ENCODE assay signal across 14 cellular contexts in the genomic region with DNA sequence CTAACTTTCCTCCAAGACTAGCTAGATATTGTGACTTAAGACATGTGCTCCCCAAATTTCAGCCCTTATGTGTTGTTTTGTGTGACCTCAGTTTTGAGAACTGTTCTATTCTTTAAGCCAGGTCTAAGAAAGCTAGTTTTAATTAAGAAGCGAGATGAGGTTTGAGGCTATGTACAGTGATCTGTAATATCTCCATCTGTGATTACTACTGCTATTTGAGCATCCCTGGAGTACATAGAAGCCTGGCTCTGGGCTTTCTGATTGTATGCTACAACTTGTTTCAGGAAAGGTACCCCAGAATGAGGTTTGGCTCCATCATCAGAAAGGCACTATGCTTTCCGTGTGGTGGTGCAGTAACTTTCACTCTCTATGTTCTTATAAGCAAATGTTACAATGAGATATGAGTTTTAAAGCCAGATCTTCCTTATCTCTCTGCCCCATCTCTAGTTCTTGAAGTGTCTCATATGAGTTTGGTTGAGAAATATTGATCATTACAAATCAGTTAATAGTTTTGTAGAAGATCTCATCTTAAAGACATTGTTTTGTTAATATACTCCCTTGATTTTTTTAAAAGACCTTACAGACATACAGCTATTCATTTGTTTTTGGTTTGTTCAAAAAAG. TPM values are rescaled to one million over a fixed set of nuclear protein-coding genes. Genes with fewer than 3 reads are reported as not detected.
A peak's percentile ranks its signal among the peaks of the same experiment; 100 is the strongest.
DNase-seq lines count a peak whose midpoint lies in the region; TF ChIP-seq lines count a peak whose summit lies in the region.
"Had no signal": no experiment of that assay in that cellular context is flagged by ENCODE, and none has a peak within 500 bp of the region (broad histone marks: within the 10 kb centered on the region; RNA-seq: fewer than 3 reads in every experiment).

No MANE protein-coding gene starts in this region.

- in situ Hi-C loops in astrocyte of the cerebellum (cut with HindIII; ENCODE audit: low sequenced_read_pairs), result loop anchor here (5.0 to 10.0 kb wide), 4 partner anchors 108 to 245 kb away; a partner anchor contains a TSS

- peak overlapping the region; percentile 82 for H3K4me2 ChIP-seq in skeletal muscle satellite cell (ENCODE audit: low read length)

- H3K9me3 Mint-ChIP-seq in HFFc6 (no peaks in the 10 kb centered on the region), CD14-positive monocyte (no peaks in the 10 kb centered on the region)
- H3K9me3 Mint-ChIP-seq: activated naive CD8-positive, alpha-beta T cell treated with anti-CD3 and anti-CD28 coated beads, Interleukin-2, amount 10 ng/mL, durations not matched to agents 7 days and 5 days had no signal

- peaks cover 32% of the 10 kb centered on the region for H3K4me1 ChIP-seq in skeletal muscle satellite cell (ENCODE audit: control insufficient read depth, insufficient read depth, low read length)

- peak overlapping the region; percentile 90 for H3K4me3 Mint-ChIP-seq in HFFc6
- H3K4me3 Mint-ChIP-seq in CD14-positive monocyte, result peak overlapping the region in 1 of 2 donors; percentile 27
- H3K4me3 Mint-ChIP-seq: activated naive CD8-positive, alpha-beta T cell treated with anti-CD3 and anti-CD28 coated beads, Interleukin-2, amount 10 ng/mL, durations not matched to agents 7 days and 5 days had no signal

- H3K36me3 ChIP-seq in kidney epithelial cell (ENCODE audit: control insufficient read depth, insufficient read depth, low read length) (no peaks in the 10 kb centered on the region), skeletal muscle satellite cell (ENCODE audit: insufficient read depth, low read length) (peaks cover 39% of the 10 kb centered on the region)
- H3K36me3 ChIP-seq: tibial nerve had no signal

- peaks cover 66% of the 10 kb centered on the region for H3K4me1 Mint-ChIP-seq in HFFc6 (ENCODE audit: low read depth)
- no peaks in the 10 kb centered on the region for H3K4me1 Mint-ChIP-seq in CD14-positive monocyte

- peak overlapping the region; percentile 85 for H3K9ac ChIP-seq in skeletal muscle satellite cell (ENCODE audit: low read depth, low read length)

- no peaks in the 10 kb centered on the region for H3K9me3 ChIP-seq in skeletal muscle satellite cell (replicated peaks; ENCODE audit: low read length)
- H3K9me3 ChIP-seq: tibial nerve had no signal

- no peak for TF ChIP-seq CTCF in HFFc6 (IDR thresholded peaks at IDR 0.05)
- TF ChIP-seq CTCF in astrocyte of the cerebellum (IDR thresholded peaks at IDR 0.05; ENCODE audit: low read depth, low read length, missing control alignments), result no peak
- no peak for TF ChIP-seq CTCF in kidney epithelial cell (IDR thresholded peaks at IDR 0.05; ENCODE audit: insufficient read depth, low read length, poor library complexity, severe bottlenecking)
- TF ChIP-seq CTCF in CD14-positive monocyte (IDR thresholded peaks at IDR 0.05), result no peak

- H3K27me3 Mint-ChIP-seq in HFFc6 (ENCODE audit: insufficient read depth) (no peaks in the 10 kb centered on the region; the same call in none of the 2 replicates), CD14-positive monocyte (ENCODE audit: low read depth in 3 of 3) (peaks cover 16 to 33% (median 23%) of the 10 kb centered on the region in 3 donors)

- H3K4me3 ChIP-seq in astrocyte of the cerebellum (ENCODE audit: low read depth, low read length) (peak overlapping the region; percentile 63), kidney epithelial cell (ENCODE audit: low read depth, low read length) (peak overlapping the region; percentile 46), skeletal muscle satellite cell (ENCODE audit: low read length) (peak overlapping the region; percentile 68)

- intact Hi-C loops in CD14-positive monocyte (cut with micrococcal nuclease), result no loop called here

- H3K36me3 Mint-ChIP-seq in HFFc6 (ENCODE audit: low read depth) (peaks cover 32% of the 10 kb centered on the region), CD14-positive monocyte (no peaks in the 10 kb centered on the region)
- H3K36me3 Mint-ChIP-seq: activated naive CD8-positive, alpha-beta T cell treated with anti-CD3 and anti-CD28 coated beads, Interleukin-2, amount 10 ng/mL, durations not matched to agents 7 days and 5 days had no signal

- H3K27ac Mint-ChIP-seq in HFFc6 (peak overlapping the region; percentile 89), CD14-positive monocyte (no peak overlapping the region)
- H3K27ac Mint-ChIP-seq: activated naive CD8-positive, alpha-beta T cell treated with anti-CD3 and anti-CD28 coated beads, Interleukin-2, amount 10 ng/mL, durations not matched to agents 7 days and 5 days had no signal

- H3K27me3 ChIP-seq in kidney epithelial cell (ENCODE audit: control insufficient read depth, insufficient read depth, low read length), result no peaks in the 10 kb centered on the region
- no peaks in the 10 kb centered on the region for H3K27me3 ChIP-seq in skeletal muscle satellite cell (ENCODE audit: control insufficient read depth, insufficient read depth, low read length)

- DNase-seq in HFFc6, result no peak
- DNase-seq in astrocyte of the cerebellum (ENCODE audit: low read depth), result no peak
- no peak for DNase-seq in kidney epithelial cell (ENCODE audit: low read depth)
- DNase-seq in epidermal melanocyte (ENCODE audit: insufficient read length, low spot score), result no peak
- DNase-seq in NCI-H526 treated with DMSO at 0.1 percent for 48 hours (lab: John Stamatoyannopoulos, UW), result no peak
- DNase-seq in effector CD4-positive, alpha-beta T cell, result no peak
- no peak for DNase-seq in CD14-positive monocyte (ENCODE audit: low spot score)
- DNase-seq: activated CD4-positive, alpha-beta T cell treated with anti-CD3 and anti-CD28 coated beads, Interleukin-2, amount 50 U/mL, for 48 hours; activated naive CD8-positive, alpha-beta T cell treated with anti-CD3 and anti-CD28 coated beads, Interleukin-2, amount 10 ng/mL, durations not matched to agents 7 days and 5 days; Kasumi-1; NCI-H510A treated with DMSO at 0.1 percent for 48 hours; stimulated activated CD4-positive, alpha-beta T cell treated with anti-CD3 and anti-CD28 coated beads, Interleukin-4, amount 100 ng/mL, for 1 hour had no signal

RNA-seq across cellular contexts. Expression of a gene that starts 0.6 kb away (rescaled TPM):
- total RNA-seq in HFFc6 (2021; fragmentation: NEBNext Ultra II Directional; extraction: Animal tissue kit (Norgen Biotek cat#: 25700)), result 10 to 100 TPM; 32.3 to 48.6 (median 37.3) TPM
- 6.6 and 20.8 TPM in 2 replicates for total RNA-seq in kidney epithelial cell
- 25.3 and 45.0 TPM in 2 replicates for total RNA-seq in skeletal muscle satellite cell (2012; rRNA removed)
- not detected for polyA plus RNA-seq in CD14-positive monocyte
- total RNA-seq: activated naive CD8-positive, alpha-beta T cell treated with anti-CD3 and anti-CD28 coated beads, Interleukin-2, amount 10 ng/mL, durations not matched to agents 7 days and 5 days had no signal
